ENCODE assay signal across 1 cellular context in genomic region chr22:18954333-18954732, GRCh38.
TF ChIP-seq lines count a peak whose summit lies in the region.

No MANE protein-coding gene starts in this region.

TF ChIP-seq in K562, 482 proteins besides CTCF, POLR2A, EP300 and RAD21 (continued from another document):
- no peak for TF ChIP-seq CHD7 (IDR thresholded peaks at IDR 0.05; ENCODE audit: low read depth, low read length)
- TF ChIP-seq ZBTB7A (IDR thresholded peaks at IDR 0.05; ENCODE audit: borderline replicate concordance, control insufficient read depth, low read depth, low read length) = peak; percentile 69
- TF ChIP-seq SMC3 (conservative IDR thresholded peaks at IDR 0.05; ENCODE audit: insufficient read depth, low read depth, low read length) = peak; percentile 88
- no peak for TF ChIP-seq ZNF239 (CRISPR knock-in tag; IDR thresholded peaks at IDR 0.05)
- 0 out of 2 replicates have a peak, but pooled peaks have one; percentile 19 for TF ChIP-seq KLF16 (IDR thresholded peaks at IDR 0.05)
- no peak for TF ChIP-seq RREB1 (CRISPR knock-in tag; IDR thresholded peaks at IDR 0.05)
- no peak for TF ChIP-seq HOXB6 (CRISPR knock-in tag; IDR thresholded peaks at IDR 0.05; ENCODE audit: borderline replicate concordance)
- TF ChIP-seq TEAD1 (CRISPR knock-in tag; IDR thresholded peaks at IDR 0.05) = no peak
